Comparison of ENCODE assay signal across 1 cellular context in the genomic region with DNA sequence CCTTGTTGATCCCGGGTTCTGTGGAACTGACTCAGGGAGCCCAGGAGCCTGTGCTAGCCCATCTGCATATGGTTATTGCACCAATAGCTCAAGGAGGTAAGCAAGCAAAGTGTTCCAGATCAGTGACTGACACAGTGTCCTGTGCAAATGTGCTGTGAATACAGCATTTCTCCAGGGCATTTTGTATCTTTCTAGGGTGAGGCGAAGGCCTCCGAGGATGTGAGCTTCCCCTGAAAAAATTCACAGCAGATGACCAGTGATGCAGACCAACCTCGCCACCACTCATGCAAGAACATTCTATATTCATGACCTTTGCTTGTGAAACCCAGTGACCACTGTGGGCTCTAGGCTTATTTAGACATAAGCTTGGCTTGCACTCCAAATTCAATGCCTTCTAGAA.
A peak's percentile ranks its signal among the peaks of the same experiment; 100 is the strongest.
TF ChIP-seq lines count a peak whose summit lies in the region.

No MANE protein-coding gene starts in this region.

TF ChIP-seq in K562, 482 proteins besides CTCF, POLR2A, EP300 and RAD21:
- peak; percentile 20; the same call in 1 of the 2 replicates for TF ChIP-seq PKNOX1 (IDR thresholded peaks at IDR 0.05)
- TF ChIP-seq NBN (IDR thresholded peaks at IDR 0.05; ENCODE audit: low read depth): no peak
